ENCODE assay signal across 19 cellular contexts in the genomic region with DNA sequence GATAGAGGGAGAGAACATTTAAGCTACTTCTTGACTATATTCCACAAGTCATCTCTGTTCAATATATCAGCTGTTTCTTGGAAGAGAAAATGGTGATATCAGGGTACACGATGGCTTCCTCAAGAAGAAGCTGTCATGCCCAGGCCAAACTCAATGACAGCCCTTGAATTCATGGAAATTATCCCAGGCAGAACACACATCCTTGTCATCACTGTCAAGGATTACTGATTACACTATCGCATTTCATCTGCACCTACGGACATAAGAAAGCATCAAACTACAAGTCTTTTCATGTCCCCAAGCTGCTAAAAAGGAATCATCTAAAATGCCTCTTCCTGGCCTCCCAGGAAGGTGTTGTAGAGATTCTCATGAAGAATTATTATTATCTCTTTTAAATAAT.
"Had no signal": no experiment of that assay in that cellular context is flagged by ENCODE, and none has a peak within 500 bp of the region (broad histone marks: within the 10 kb centered on the region; RNA-seq: fewer than 3 reads in every experiment).

No MANE protein-coding gene starts in this region.

- DNase-seq: activated CD8-positive, alpha-beta memory T cell treated with anti-CD3 and anti-CD28 coated beads for 24 hours; activated effector memory CD4-positive, alpha-beta T cell treated with anti-CD3 and anti-CD28 coated beads, Interleukin-2, amount 50 U/mL, for 16 hours; activated T-cell treated with anti-CD3 and anti-CD28 coated beads, Interleukin-2, amount 50 U/mL, for 72 hours; adrenal gland; effector memory CD8-positive, alpha-beta T cell; left ventricle myocardium inferior; naive thymus-derived CD4-positive, alpha-beta T cell; nucleus accumbens; retina; stimulated activated CD4-positive, alpha-beta T cell treated with anti-CD3 and anti-CD28 coated beads, Interleukin-12 subunit alpha, Interleukin-12 subunit beta, amount 100 ng/mL, for 4 hours; stimulated activated CD4-positive, alpha-beta T cell treated with anti-CD3 and anti-CD28 coated beads, Interleukin-1b, Interleukin-23, amount 100 ng/mL, for 48 hours; stimulated activated CD8-positive, alpha-beta memory T cell treated with anti-CD3 and anti-CD28 coated beads, Interleukin-4, amount 100 ng/mL, for 48 hours; stimulated activated naive CD4-positive, alpha-beta T cell; thyroid gland had no signal

- H3K4me1 Mint-ChIP-seq: activated naive CD4-positive, alpha-beta T cell treated with anti-CD3 and anti-CD28 coated beads, Interleukin-2, amount 50 U/mL, for 24 hours had no signal

- H3K79me2 ChIP-seq: hepatocyte had no signal

- ATAC-seq: activated CD4-positive, CD25-positive, alpha-beta regulatory T cell treated with anti-CD3 and anti-CD28 coated beads, Interleukin-2, amount 50 U/mL, for 24 hours; activated T-cell treated with anti-CD3 and anti-CD28 coated beads, Interleukin-2, amount 50 U/mL, for 72 hours; effector memory CD8-positive, alpha-beta T cell; naive thymus-derived CD4-positive, alpha-beta T cell had no signal

- H3K4me2 ChIP-seq: hepatocyte had no signal

- H3K36me3 Mint-ChIP-seq: activated naive CD4-positive, alpha-beta T cell treated with anti-CD3 and anti-CD28 coated beads, Interleukin-2, amount 50 U/mL, for 24 hours; naive thymus-derived CD4-positive, alpha-beta T cell had no signal

- H3K9me3 Mint-ChIP-seq: activated naive CD4-positive, alpha-beta T cell treated with anti-CD3 and anti-CD28 coated beads, Interleukin-2, amount 50 U/mL, for 24 hours; activated T-cell treated with anti-CD3 and anti-CD28 coated beads, Interleukin-2, amount 50 U/mL, for 72 hours; T-helper 1 cell treated with Interleukin-12 subunit alpha and Interleukin-12 subunit beta and Interleukin-4 antibody, amounts not matched to agents 30 μg/mL and 1 μg/mL, for 36 hours had no signal

- H3K4me3 ChIP-seq: adrenal gland, cardiac muscle cell, hepatocyte, left ventricle myocardium inferior, thyroid gland had no signal

- H3K27ac ChIP-seq: adrenal gland, cardiac muscle cell, hepatocyte, left ventricle myocardium inferior, thyroid gland had no signal

- H3K27ac Mint-ChIP-seq: activated T-cell treated with anti-CD3 and anti-CD28 coated beads, Interleukin-2, amount 50 U/mL, for 72 hours; effector memory CD8-positive, alpha-beta T cell; naive thymus-derived CD4-positive, alpha-beta T cell; T-helper 1 cell treated with Interleukin-12 subunit alpha and Interleukin-12 subunit beta and Interleukin-4 antibody, amounts not matched to agents 30 μg/mL and 1 μg/mL, for 36 hours had no signal

- H2AFZ ChIP-seq: hepatocyte had no signal

- H3K36me3 ChIP-seq: adrenal gland, cardiac muscle cell, left ventricle myocardium inferior, thyroid gland had no signal

- H3K4me3 Mint-ChIP-seq: activated naive CD4-positive, alpha-beta T cell treated with anti-CD3 and anti-CD28 coated beads, Interleukin-2, amount 50 U/mL, for 24 hours; activated T-cell treated with anti-CD3 and anti-CD28 coated beads, Interleukin-2, amount 50 U/mL, for 72 hours; effector memory CD8-positive, alpha-beta T cell; naive thymus-derived CD4-positive, alpha-beta T cell; T-helper 1 cell treated with Interleukin-12 subunit alpha and Interleukin-12 subunit beta and Interleukin-4 antibody, amounts not matched to agents 30 μg/mL and 1 μg/mL, for 36 hours had no signal

- H3K9me3 ChIP-seq: adrenal gland, left ventricle myocardium inferior, thyroid gland had no signal

- H3K27me3 ChIP-seq: adrenal gland, cardiac muscle cell, hepatocyte, thyroid gland had no signal

- H3K27me3 Mint-ChIP-seq: activated naive CD4-positive, alpha-beta T cell treated with anti-CD3 and anti-CD28 coated beads, Interleukin-2, amount 50 U/mL, for 24 hours; effector memory CD8-positive, alpha-beta T cell; naive thymus-derived CD4-positive, alpha-beta T cell had no signal
